In the genomic region with DNA sequence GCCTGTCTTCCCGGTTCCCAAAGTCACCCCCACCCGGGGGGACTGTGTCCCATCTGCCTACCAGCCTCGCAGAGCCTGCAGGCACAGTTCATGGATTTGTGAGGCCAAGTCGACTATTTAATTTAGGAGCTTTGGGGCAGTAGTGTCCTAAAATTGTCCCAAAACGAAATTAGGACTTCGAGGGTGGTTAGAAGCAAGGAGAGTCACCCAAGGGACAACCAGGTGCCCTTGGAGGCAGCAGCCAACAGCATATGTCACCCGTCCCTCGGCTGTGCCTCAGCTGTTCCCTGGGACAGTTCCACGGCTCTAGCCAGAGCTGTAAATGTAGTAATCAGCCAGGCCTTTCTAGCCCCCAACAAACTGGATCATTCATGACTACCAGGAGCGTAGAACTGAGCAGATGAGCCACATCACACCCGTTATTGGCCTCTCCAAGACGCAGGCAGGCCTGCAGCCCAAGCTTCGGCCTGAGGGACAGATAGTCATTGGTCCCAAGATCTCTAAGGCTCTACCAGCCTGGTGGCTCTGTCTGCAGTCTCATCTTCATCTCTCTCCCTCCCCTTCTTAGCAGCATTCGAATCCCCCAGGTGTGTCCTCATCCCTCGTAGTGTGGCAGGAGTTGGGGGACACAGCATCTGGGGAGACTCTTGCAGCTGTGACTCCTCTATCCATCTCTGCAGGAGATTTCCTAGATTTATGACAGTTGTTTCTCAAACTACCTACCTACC, we compare ENCODE assay signal across 21 cellular contexts. TPM values are rescaled to one million over a fixed set of nuclear protein-coding genes. Genes with fewer than 3 reads are reported as not detected.
A peak's percentile ranks its signal among the peaks of the same experiment; 100 is the strongest.
DNase-seq lines count a peak whose midpoint lies in the region; ATAC-seq and TF ChIP-seq lines count a peak whose summit lies in the region.
"Had no signal": no experiment of that assay in that cellular context is flagged by ENCODE, and none has a peak within 500 bp of the region (broad histone marks: within the 10 kb centered on the region; RNA-seq: fewer than 3 reads in every experiment).

No MANE protein-coding gene starts in this region.

- intact Hi-C loops in posterior vena cava (cut with DNase I), result no loop called here
- intact Hi-C loops in sciatic nerve (cut with DNase I), result no loop called here

- peaks cover 99% of the 10 kb centered on the region for H3K27me3 ChIP-seq in HUES64 (ENCODE audit: insufficient read depth, low read length)

- H3K27me3 Mint-ChIP-seq in glutamatergic neuron (ENCODE audit: unreplicated experiment), result peaks cover 64% of the 10 kb centered on the region

- peaks cover 33% of the 10 kb centered on the region for H3K4me1 ChIP-seq in HUES64 (ENCODE audit: insufficient read depth, low read length)

- ATAC-seq in sciatic nerve (no peak), GM21360 (IDR thresholded peaks at IDR 0.05; ENCODE audit: unreplicated experiment) (no peak)
- ATAC-seq: activated T-helper 17 cell treated with anti-CD3 and anti-CD28 coated beads, Interleukin-2, amount 50 U/mL, for 72 hours had no signal

- peak overlapping the region; percentile 54; the same call in 1 of the 2 replicates for H3K4me3 ChIP-seq in HUES64 (ENCODE audit: low read length)

- peak; percentile 23 for DNase-seq in GM20000 (ENCODE audit: low spot score)
- DNase-seq in glutamatergic neuron, result no peak
- peak; percentile 25 for DNase-seq in posterior vena cava (ENCODE audit: low spot score)
- DNase-seq in sciatic nerve (ENCODE audit: low spot score), result no peak
- no peak for DNase-seq in NCI-H1048 (lab: John Stamatoyannopoulos, UW)
- DNase-seq: activated CD4-positive, CD25-positive, alpha-beta regulatory T cell; AML-193; amygdala; central memory CD4-positive, alpha-beta T cell; erythroblast; foreskin melanocyte; HCEC 1CT; SIG-M5; T-helper 9 cell had no signal

- no peaks in the 10 kb centered on the region for H3K36me3 ChIP-seq in HUES64 (ENCODE audit: insufficient read depth, low read length)

- peak overlapping the region; percentile 28 for H3K27ac Mint-ChIP-seq in glutamatergic neuron (ENCODE audit: unreplicated experiment)
- H3K27ac Mint-ChIP-seq: activated T-helper 17 cell treated with anti-CD3 and anti-CD28 coated beads, Interleukin-2, amount 50 U/mL, for 72 hours had no signal

- H3K9me3 Mint-ChIP-seq in glutamatergic neuron (ENCODE audit: unreplicated experiment), result peaks cover 20% of the 10 kb centered on the region
- H3K9me3 Mint-ChIP-seq: activated T-helper 17 cell treated with anti-CD3 and anti-CD28 coated beads, Interleukin-2, amount 50 U/mL, for 72 hours had no signal

- H3K27ac ChIP-seq in HUES64 (ENCODE audit: low read depth, low read length), result no peak overlapping the region

- no peaks in the 10 kb centered on the region for H3K36me3 Mint-ChIP-seq in glutamatergic neuron (ENCODE audit: unreplicated experiment)

- no peaks in the 10 kb centered on the region for H3K9me3 ChIP-seq in HUES64 (ENCODE audit: insufficient read depth, low read depth, low read length)

- no peak overlapping the region for H3K9ac ChIP-seq in HUES64 (ENCODE audit: low read depth, low read length)

- WGBS in HUES64, result 9% methylated on average over 15 of the region's 15 CpGs

- peak overlapping the region; percentile 70 for H3K4me3 Mint-ChIP-seq in glutamatergic neuron (ENCODE audit: unreplicated experiment)
- H3K4me3 Mint-ChIP-seq: activated T-helper 17 cell treated with anti-CD3 and anti-CD28 coated beads, Interleukin-2, amount 50 U/mL, for 72 hours had no signal

- TF ChIP-seq CTCF in GM20000 (IDR thresholded peaks at IDR 0.05; ENCODE audit: extremely low read depth, missing control alignments) (no peak), glutamatergic neuron (IDR thresholded peaks at IDR 0.05; ENCODE audit: partially characterized antibody, unreplicated experiment) (no peak)

- H3K4me1 Mint-ChIP-seq in glutamatergic neuron (ENCODE audit: low read depth, unreplicated experiment), result peaks cover 36% of the 10 kb centered on the region
- H3K4me1 Mint-ChIP-seq: activated T-helper 17 cell treated with anti-CD3 and anti-CD28 coated beads, Interleukin-2, amount 50 U/mL, for 72 hours had no signal

RNA-seq across cellular contexts. Expression of a gene that starts 2.9 kb away (rescaled TPM):
- 0.90 TPM for polyA plus RNA-seq in HUES64 (2013, experiment 1 of 2)
- polyA plus RNA-seq in HUES64 (2013, experiment 2 of 2), result 2.0 TPM
- total RNA-seq in glutamatergic neuron (ENCODE audit: unreplicated experiment), result 0.07 TPM
- total RNA-seq in posterior vena cava, result not detected
- total RNA-seq in sciatic nerve, result not detected
- total RNA-seq: activated T-helper 17 cell treated with anti-CD3 and anti-CD28 coated beads, Interleukin-2, amount 50 U/mL, for 72 hours; dermis microvascular lymphatic vessel endothelial cell; LHCN-M2; myocyte; ureter had no signal

Comparison
In these comparisons a context has a peak if more than half of its experiments do, and no peak if none do; other contexts are left out.
1. DNase-seq: peak in GM20000 (single experiment) and posterior vena cava (single experiment); none in glutamatergic neuron (single experiment), sciatic nerve (single experiment) and NCI-H1048 (single experiment).